ENCODE assay signal across 8 cellular contexts in the genomic region with DNA sequence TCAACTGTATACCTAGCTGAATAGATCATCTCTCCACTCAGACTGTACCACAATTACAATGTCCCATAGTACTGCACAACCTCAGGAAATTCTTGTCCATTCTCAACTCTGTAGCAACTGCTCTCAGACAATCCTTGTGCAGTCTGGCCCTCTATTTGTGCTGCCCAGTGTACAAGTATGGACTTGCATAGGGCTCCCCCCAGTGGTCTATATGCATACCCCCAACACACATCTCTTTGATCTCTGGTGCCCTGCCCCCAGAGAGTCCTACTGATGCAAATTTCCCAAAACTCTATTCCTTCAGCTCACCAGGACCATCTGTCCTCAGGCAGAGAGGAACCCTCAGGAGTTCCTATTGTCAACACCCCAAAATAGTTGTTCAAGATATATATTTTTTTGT.
DNase-seq lines count a peak whose midpoint lies in the region; ATAC-seq and TF ChIP-seq lines count a peak whose summit lies in the region.

No MANE protein-coding gene starts in this region.

- in situ Hi-C loops in T47D (cut with HindIII; ENCODE audit: low pct_unique_long_range_greater_than_20kb, low sequenced_read_pairs) = no loop called here

- no peak overlapping the region for H3K27ac ChIP-seq in breast epithelium

- ATAC-seq in HG02938 (IDR thresholded peaks at IDR 0.05; ENCODE audit: unreplicated experiment) = peak; percentile 82
- no peak for ATAC-seq in esophagus mucosa

- H3K9me3 ChIP-seq in breast epithelium = no peaks in the 10 kb centered on the region

- H3K4me1 ChIP-seq in breast epithelium = no peaks in the 10 kb centered on the region

- H3K4me3 ChIP-seq in breast epithelium (no peak overlapping the region), epithelial cell of esophagus (ENCODE audit: low read length) (no peak overlapping the region)

- intact Hi-C loops in breast epithelium (cut with DNase I; ENCODE audit: low total_unique reads) = no loop called here

- no peak for TF ChIP-seq POLR2A in breast epithelium (IDR thresholded peaks at IDR 0.05)

- TF ChIP-seq CTCF in breast epithelium (IDR thresholded peaks at IDR 0.05) (no peak), epithelial cell of esophagus (IDR thresholded peaks at IDR 0.05; ENCODE audit: insufficient read depth, low read depth, low read length, missing control alignments) (peak; percentile 13)

- no peaks in the 10 kb centered on the region for H3K36me3 ChIP-seq in breast epithelium

- DNase-seq in T47D (ENCODE audit: low read depth in 1 of 2, low spot score in 1 of 2) (peak; percentile 3 to 63), breast epithelium (ENCODE audit: low spot score in 2 of 2) (no peak), NCI-H446 treated with DMSO at 0.1 percent for 48 hours (lab: John Stamatoyannopoulos, UW) (peak; percentile 6), epithelial cell of esophagus (ENCODE audit: low read depth) (peak; percentile 1)
- no peak for DNase-seq in activated naive CD4-positive, alpha-beta T cell treated with anti-CD3 and anti-CD28 coated beads, Interleukin-2, amount 50 U/mL, for 16 hours
- DNase-seq in activated CD8-positive, alpha-beta memory T cell treated with anti-CD3 and anti-CD28 coated beads for 24 hours = no peak

- H3K27me3 ChIP-seq in breast epithelium = no peaks in the 10 kb centered on the region

Comparison
In these comparisons a context has a peak if more than half of its experiments do, and no peak if none do; other contexts are left out.
1. DNase-seq: peak in T47D (2 of 2), NCI-H446 treated with DMSO at 0.1 percent for 48 hours (single experiment) and epithelial cell of esophagus (single experiment); none in breast epithelium (0 of 2), activated naive CD4-positive, alpha-beta T cell treated with anti-CD3 and anti-CD28 coated beads, Interleukin-2, amount 50 U/mL, for 16 hours (single experiment) and activated CD8-positive, alpha-beta memory T cell treated with anti-CD3 and anti-CD28 coated beads for 24 hours (single experiment).